Comparison of ENCODE assay signal across 23 cellular contexts in genomic region chr15:70226337-70226980, GRCh38.
"Had no signal": no experiment of that assay in that cellular context is flagged by ENCODE, and none has a peak within 500 bp of the region (broad histone marks: within the 10 kb centered on the region; RNA-seq: fewer than 3 reads in every experiment).

No MANE protein-coding gene starts in this region.

- ATAC-seq: heart right ventricle; left lobe of liver; lower lobe of right lung; mucosa of descending colon; pancreas; psoas muscle; stimulated activated naive CD8-positive, alpha-beta T cell treated with anti-CD3 and anti-CD28 coated beads, Interleukin-15, amount 100 ng/mL, for 72 hours had no signal

- H3K4me3 Mint-ChIP-seq: activated naive CD8-positive, alpha-beta T cell; dendritic cell treated with granulocyte-macrophage colony-stimulating factor and Interleukin-4, amounts not matched to agents 40 ng/mL and 50 ng/mL, for 4 days; immature natural killer cell; nephron progenitor cell; stimulated activated naive CD8-positive, alpha-beta T cell treated with anti-CD3 and anti-CD28 coated beads, Interleukin-15, amount 100 ng/mL, for 72 hours had no signal

- H3K27ac Mint-ChIP-seq: activated naive CD8-positive, alpha-beta T cell; dendritic cell treated with granulocyte-macrophage colony-stimulating factor and Interleukin-4, amounts not matched to agents 40 ng/mL and 50 ng/mL, for 4 days; immature natural killer cell; stimulated activated naive CD8-positive, alpha-beta T cell treated with anti-CD3 and anti-CD28 coated beads, Interleukin-15, amount 100 ng/mL, for 72 hours had no signal

- DNase-seq: activated CD4-positive, alpha-beta T cell treated with anti-CD3 and anti-CD28 coated beads for 4 hours; activated CD4-positive, alpha-beta T cell treated with anti-CD3 and anti-CD28 coated beads, Interleukin-2, amount 50 U/mL, for 48 hours; activated CD4-positive, CD25-positive, alpha-beta regulatory T cell; activated gamma-delta T cell treated with Interleukin-2 at 50 U/mL for 16 hours; activated T-cell treated with anti-CD3 and anti-CD28 coated beads for 4 hours; adrenal gland; brain microvascular endothelial cell; caudate nucleus; effector CD4-positive, alpha-beta T cell; erythroblast; foreskin fibroblast; heart right ventricle; immature natural killer cell; lower lobe of right lung; mesendoderm; mucosa of descending colon; pancreas; psoas muscle; stimulated activated naive CD8-positive, alpha-beta T cell treated with anti-CD3 and anti-CD28 coated beads, Interleukin-15, amount 100 ng/mL, for 72 hours had no signal

- H3K27me3 Mint-ChIP-seq: activated naive CD8-positive, alpha-beta T cell had no signal
